In the genomic region with DNA sequence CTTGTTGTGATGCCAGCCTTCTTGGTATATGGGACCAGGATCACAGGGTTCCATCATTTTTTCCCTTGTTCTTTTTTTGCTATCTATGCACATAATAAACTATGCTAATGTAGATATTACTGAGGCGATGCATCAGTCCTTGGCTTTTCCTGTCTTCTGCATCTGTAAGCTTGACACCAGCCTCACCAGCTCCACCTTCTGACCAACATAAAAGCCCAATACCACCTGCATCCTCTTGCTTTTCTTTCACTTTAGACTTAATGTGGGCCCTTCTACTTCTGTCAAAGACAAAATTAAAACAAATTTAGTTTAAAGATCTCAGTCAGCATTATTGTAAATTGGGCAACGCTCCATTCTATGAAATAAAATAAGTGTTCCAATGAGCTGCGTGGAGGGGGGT, we compare ENCODE assay signal across 1 cellular context.
TF ChIP-seq lines count a peak whose summit lies in the region.

No MANE protein-coding gene starts in this region.

TF ChIP-seq in WTC11, 78 proteins besides CTCF, POLR2A, EP300 and RAD21 (continued from another document):
- TF ChIP-seq, protein P1, sequence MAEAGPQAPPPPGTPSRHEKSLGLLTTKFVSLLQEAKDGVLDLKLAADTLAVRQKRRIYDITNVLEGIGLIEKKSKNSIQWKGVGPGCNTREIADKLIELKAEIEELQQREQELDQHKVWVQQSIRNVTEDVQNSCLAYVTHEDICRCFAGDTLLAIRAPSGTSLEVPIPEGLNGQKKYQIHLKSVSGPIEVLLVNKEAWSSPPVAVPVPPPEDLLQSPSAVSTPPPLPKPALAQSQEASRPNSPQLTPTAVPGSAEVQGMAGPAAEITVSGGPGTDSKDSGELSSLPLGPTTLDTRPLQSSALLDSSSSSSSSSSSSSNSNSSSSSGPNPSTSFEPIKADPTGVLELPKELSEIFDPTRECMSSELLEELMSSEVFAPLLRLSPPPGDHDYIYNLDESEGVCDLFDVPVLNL (CRISPR knock-in tag; IDR thresholded peaks at IDR 0.05; ENCODE audit: borderline replicate concordance, low read depth), result no peak
- no peak for TF ChIP-seq NR3C1 (CRISPR knock-in tag; conservative IDR thresholded peaks at IDR 0.05; ENCODE audit: low read depth)
- no peak for TF ChIP-seq ZNF396 (CRISPR knock-in tag; IDR thresholded peaks at IDR 0.05; ENCODE audit: borderline replicate concordance)
- TF ChIP-seq, protein P2, sequence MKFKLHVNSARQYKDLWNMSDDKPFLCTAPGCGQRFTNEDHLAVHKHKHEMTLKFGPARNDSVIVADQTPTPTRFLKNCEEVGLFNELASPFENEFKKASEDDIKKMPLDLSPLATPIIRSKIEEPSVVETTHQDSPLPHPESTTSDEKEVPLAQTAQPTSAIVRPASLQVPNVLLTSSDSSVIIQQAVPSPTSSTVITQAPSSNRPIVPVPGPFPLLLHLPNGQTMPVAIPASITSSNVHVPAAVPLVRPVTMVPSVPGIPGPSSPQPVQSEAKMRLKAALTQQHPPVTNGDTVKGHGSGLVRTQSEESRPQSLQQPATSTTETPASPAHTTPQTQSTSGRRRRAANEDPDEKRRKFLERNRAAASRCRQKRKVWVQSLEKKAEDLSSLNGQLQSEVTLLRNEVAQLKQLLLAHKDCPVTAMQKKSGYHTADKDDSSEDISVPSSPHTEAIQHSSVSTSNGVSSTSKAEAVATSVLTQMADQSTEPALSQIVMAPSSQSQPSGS (CRISPR knock-in tag; IDR thresholded peaks at IDR 0.05; ENCODE audit: borderline replicate concordance, low read depth), result no peak
- no peak for TF ChIP-seq FOXP1 (CRISPR knock-in tag; IDR thresholded peaks at IDR 0.05; ENCODE audit: borderline replicate concordance)
- no peak for TF ChIP-seq GTF2I (CRISPR knock-in tag; conservative IDR thresholded peaks at IDR 0.05)
- TF ChIP-seq TCF7 (CRISPR knock-in tag; IDR thresholded peaks at IDR 0.05; ENCODE audit: low read depth), result no peak
- TF ChIP-seq NFE2L1 (CRISPR knock-in tag; IDR thresholded peaks at IDR 0.05), result no peak
- no peak for TF ChIP-seq NR1H2 (CRISPR knock-in tag; IDR thresholded peaks at IDR 0.05)
- TF ChIP-seq, protein P3, sequence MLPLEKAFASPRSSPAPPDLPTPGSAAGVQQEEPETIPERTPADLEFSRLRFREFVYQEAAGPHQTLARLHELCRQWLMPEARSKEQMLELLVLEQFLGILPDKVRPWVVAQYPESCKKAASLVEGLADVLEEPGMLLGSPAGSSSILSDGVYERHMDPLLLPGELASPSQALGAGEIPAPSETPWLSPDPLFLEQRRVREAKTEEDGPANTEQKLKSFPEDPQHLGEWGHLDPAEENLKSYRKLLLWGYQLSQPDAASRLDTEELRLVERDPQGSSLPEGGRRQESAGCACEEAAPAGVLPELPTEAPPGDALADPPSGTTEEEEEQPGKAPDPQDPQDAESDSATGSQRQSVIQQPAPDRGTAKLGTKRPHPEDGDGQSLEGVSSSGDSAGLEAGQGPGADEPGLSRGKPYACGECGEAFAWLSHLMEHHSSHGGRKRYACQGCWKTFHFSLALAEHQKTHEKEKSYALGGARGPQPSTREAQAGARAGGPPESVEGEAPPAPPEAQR (CRISPR knock-in tag; IDR thresholded peaks at IDR 0.05), result no peak
- TF ChIP-seq, protein P4, sequence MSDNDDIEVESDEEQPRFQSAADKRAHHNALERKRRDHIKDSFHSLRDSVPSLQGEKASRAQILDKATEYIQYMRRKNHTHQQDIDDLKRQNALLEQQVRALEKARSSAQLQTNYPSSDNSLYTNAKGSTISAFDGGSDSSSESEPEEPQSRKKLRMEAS (CRISPR knock-in tag; IDR thresholded peaks at IDR 0.05), result no peak
- TF ChIP-seq, protein P5, sequence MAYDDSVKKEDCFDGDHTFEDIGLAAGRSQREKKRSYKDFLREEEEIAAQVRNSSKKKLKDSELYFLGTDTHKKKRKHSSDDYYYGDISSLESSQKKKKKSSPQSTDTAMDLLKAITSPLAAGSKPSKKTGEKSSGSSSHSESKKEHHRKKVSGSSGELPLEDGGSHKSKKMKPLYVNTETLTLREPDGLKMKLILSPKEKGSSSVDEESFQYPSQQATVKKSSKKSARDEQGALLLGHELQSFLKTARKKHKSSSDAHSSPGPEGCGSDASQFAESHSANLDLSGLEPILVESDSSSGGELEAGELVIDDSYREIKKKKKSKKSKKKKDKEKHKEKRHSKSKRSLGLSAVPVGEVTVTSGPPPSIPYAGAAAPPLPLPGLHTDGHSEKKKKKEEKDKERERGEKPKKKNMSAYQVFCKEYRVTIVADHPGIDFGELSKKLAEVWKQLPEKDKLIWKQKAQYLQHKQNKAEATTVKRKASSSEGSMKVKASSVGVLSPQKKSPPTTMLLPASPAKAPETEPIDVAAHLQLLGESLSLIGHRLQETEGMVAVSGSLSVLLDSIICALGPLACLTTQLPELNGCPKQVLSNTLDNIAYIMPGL (CRISPR knock-in tag; IDR thresholded peaks at IDR 0.05), result no peak
